In genomic region chr1:117754061-117754969, GRCh38 we compare ENCODE assay signal across 8 cellular contexts.
A peak's percentile ranks its signal among the peaks of the same experiment; 100 is the strongest.
DNase-seq lines count a peak whose midpoint lies in the region; ATAC-seq and TF ChIP-seq lines count a peak whose summit lies in the region.

No MANE protein-coding gene starts in this region.

- H3K36me3 Mint-ChIP-seq in activated T-cell treated with anti-CD3 and anti-CD28 coated beads, Interleukin-2, amount 50 U/mL, for 72 hours (ENCODE audit: insufficient read depth in 2 of 2) = peaks cover 0 to 1% of the 10 kb centered on the region in 2 donors

- no peak for ATAC-seq in activated T-cell treated with anti-CD3 and anti-CD28 coated beads, Interleukin-2, amount 50 U/mL, for 72 hours (replicated peaks in 1 of 2)
- ATAC-seq in gastroesophageal sphincter (peak; percentile 34), omental fat pad (ENCODE audit: low FRiP score) (peak; percentile 24), GM21723 (IDR thresholded peaks at IDR 0.05; ENCODE audit: unreplicated experiment) (no peak), GM18502 (IDR thresholded peaks at IDR 0.05; ENCODE audit: poor library complexity, unreplicated experiment) (no peak)

- TF ChIP-seq CTCF in OCI-LY3 (IDR thresholded peaks at IDR 0.05; ENCODE audit: low read depth, low read length) (peak; percentile 72), gastroesophageal sphincter (IDR thresholded peaks at IDR 0.05) (peak; percentile 55 to 76 (median 71)), omental fat pad (IDR thresholded peaks at IDR 0.05) (peak in 1 of 3 donors; percentile 15)

- H3K79me2 ChIP-seq in OCI-LY3 (ENCODE audit: low read length) = no peaks in the 10 kb centered on the region

- H3K27me3 Mint-ChIP-seq in activated T-cell treated with anti-CD3 and anti-CD28 coated beads, Interleukin-2, amount 50 U/mL, for 72 hours (ENCODE audit: low read depth) = peaks cover 58% of the 10 kb centered on the region

- H3K4me3 Mint-ChIP-seq in activated T-cell treated with anti-CD3 and anti-CD28 coated beads, Interleukin-2, amount 50 U/mL, for 72 hours = peak overlapping the region in 1 of 2 donors; percentile 10

- H3K36me3 ChIP-seq in OCI-LY3 (replicated peaks; ENCODE audit: low read depth, low read length) (no peaks in the 10 kb centered on the region), gastroesophageal sphincter (no peaks in the 10 kb centered on the region)

- H3K4me2 ChIP-seq in OCI-LY3 (ENCODE audit: low read length) = peak overlapping the region; percentile 93

- H3K4me1 Mint-ChIP-seq in activated T-cell treated with anti-CD3 and anti-CD28 coated beads, Interleukin-2, amount 50 U/mL, for 72 hours (ENCODE audit: low read depth) = peaks cover 23% of the 10 kb centered on the region

- TF ChIP-seq EP300 in gastroesophageal sphincter (IDR thresholded peaks at IDR 0.05) = no peak

- no peak overlapping the region for H3K27ac Mint-ChIP-seq in activated T-cell treated with anti-CD3 and anti-CD28 coated beads, Interleukin-2, amount 50 U/mL, for 72 hours

- 15 to 25% methylated on average over 3 to 9 of the region's 9 CpGs for WGBS in gastroesophageal sphincter (ENCODE audit: low coverage in 1 of 2), 2 donors

- no peak for TF ChIP-seq POLR2A in gastroesophageal sphincter (IDR thresholded peaks at IDR 0.05)

- no peak overlapping the region for H2AFZ ChIP-seq in OCI-LY3 (ENCODE audit: low read depth, low read length)

- H3K9me3 Mint-ChIP-seq in activated T-cell treated with anti-CD3 and anti-CD28 coated beads, Interleukin-2, amount 50 U/mL, for 72 hours = no peaks in the 10 kb centered on the region

- H3K9me3 ChIP-seq in OCI-LY3 (ENCODE audit: insufficient read depth, low read length) = no peaks in the 10 kb centered on the region
- H3K9me3 ChIP-seq in gastroesophageal sphincter = no peaks in the 10 kb centered on the region

- H3K27ac ChIP-seq in OCI-LY3 (ENCODE audit: low read length) = no peak overlapping the region
- H3K27ac ChIP-seq in gastroesophageal sphincter = no peak overlapping the region

- H4K20me1 ChIP-seq in OCI-LY3 (ENCODE audit: insufficient read depth, low read length) = no peaks in the 10 kb centered on the region

- H3K4me3 ChIP-seq in OCI-LY3 (ENCODE audit: low read length) (peak overlapping the region; percentile 66), gastroesophageal sphincter (peak overlapping the region in 1 of 2 donors; percentile 22)

- H3K4me1 ChIP-seq in OCI-LY3 (ENCODE audit: low read length) (peaks cover 9% of the 10 kb centered on the region), gastroesophageal sphincter (peaks cover 0 to 24% (median 2%) of the 10 kb centered on the region in 3 donors)

- DNase-seq in COR-L47 (lab: John Stamatoyannopoulos, UW) (peak; percentile 43), HT-29 (ENCODE audit: low spot score) (peak; percentile 77), omental fat pad (ENCODE audit: low spot score) (no peak)
- peak; percentile 52 to 55 for DNase-seq in activated T-cell treated with anti-CD3 and anti-CD28 coated beads, Interleukin-2, amount 50 U/mL, for 72 hours

- H3K27me3 ChIP-seq in OCI-LY3 (ENCODE audit: low read depth, low read length) (peaks cover 30% of the 10 kb centered on the region), gastroesophageal sphincter (no peaks in the 10 kb centered on the region)

- H3K9ac ChIP-seq in OCI-LY3 (ENCODE audit: low read length) = no peak overlapping the region

Comparison
In these comparisons a context has a peak if more than half of its experiments do, and no peak if none do; other contexts are left out.
1. ATAC-seq: peak in gastroesophageal sphincter (single experiment) and omental fat pad (single experiment); none in activated T-cell treated with anti-CD3 and anti-CD28 coated beads, Interleukin-2, amount 50 U/mL, for 72 hours (0 of 2), GM21723 (single experiment) and GM18502 (single experiment).